Comparison of ENCODE assay signal across 13 cellular contexts in the genomic region with DNA sequence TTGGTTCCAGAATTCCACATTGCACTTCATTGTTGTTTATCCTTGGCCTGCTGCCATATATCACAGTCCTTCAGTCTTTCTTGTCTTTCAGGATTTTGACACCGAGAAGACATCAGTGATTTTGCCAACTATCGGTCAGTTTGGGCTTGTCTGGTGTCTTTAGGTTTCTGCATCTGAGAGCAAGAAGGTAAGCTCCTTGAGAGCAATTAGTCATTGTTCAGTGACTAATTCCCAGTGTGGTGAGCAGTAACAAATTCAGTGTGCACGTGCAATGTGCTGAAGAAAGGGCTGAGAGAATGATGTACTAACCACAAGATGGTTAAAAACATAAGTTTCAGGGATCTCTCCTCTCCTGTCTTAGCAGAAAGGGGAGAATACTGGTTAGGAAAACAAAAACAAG. TPM values are rescaled to one million over a fixed set of nuclear protein-coding genes. Genes with fewer than 3 reads are reported as not detected.
DNase-seq lines count a peak whose midpoint lies in the region; ATAC-seq, FAIRE-seq and TF ChIP-seq lines count a peak whose summit lies in the region.
"Had no signal": no experiment of that assay in that cellular context is flagged by ENCODE, and none has a peak within 500 bp of the region (broad histone marks: within the 10 kb centered on the region; RNA-seq: fewer than 3 reads in every experiment).

No MANE protein-coding gene starts in this region.

- no peaks in the 10 kb centered on the region for H3K9me3 ChIP-seq in pancreas
- no peaks in the 10 kb centered on the region for H3K9me3 ChIP-seq in transverse colon
- H3K9me3 ChIP-seq: BLaER1 treated with 17β-estradiol and CSF1 and Interleukin-3, amounts not matched to agents 10 nM and 100 nM; body of pancreas had no signal

- H3K4me3 Mint-ChIP-seq in activated naive CD4-positive, alpha-beta T cell treated with anti-CD3 and anti-CD28 coated beads for 36 hours: no peak overlapping the region

- DNase-seq in activated naive CD4-positive, alpha-beta T cell treated with anti-CD3 and anti-CD28 coated beads for 36 hours: peak; percentile 66
- DNase-seq in activated naive CD4-positive, alpha-beta T cell treated with Interleukin-2 at 50 U/mL for 16 hours: no peak
- peak; percentile 84 for DNase-seq in RPMI7951 (ENCODE audit: low read depth)
- DNase-seq in epithelial cell of esophagus (ENCODE audit: low read depth): peak; percentile 92
- peak; percentile 43 for DNase-seq in stimulated activated CD8-positive, alpha-beta memory T cell treated with anti-CD3 and anti-CD28 coated beads, Interleukin-4, amount 100 ng/mL, for 48 hours
- no peak for DNase-seq in pancreas
- DNase-seq in transverse colon: no peak
- no peak for DNase-seq in NCI-H345 (lab: John Stamatoyannopoulos, UW)
- DNase-seq: body of pancreas, NCI-H1105 had no signal

- no peak for FAIRE-seq in pancreas (lab: Jason Lieb, UNC)

- no peaks in the 10 kb centered on the region for H3K9me3 Mint-ChIP-seq in activated naive CD4-positive, alpha-beta T cell treated with anti-CD3 and anti-CD28 coated beads for 36 hours

- H3K4me3 ChIP-seq in epithelial cell of esophagus (ENCODE audit: low read length): no peak overlapping the region
- H3K4me3 ChIP-seq in pancreas: no peak overlapping the region
- no peak overlapping the region for H3K4me3 ChIP-seq in transverse colon
- H3K4me3 ChIP-seq: BLaER1 treated with 17β-estradiol and CSF1 and Interleukin-3, amounts not matched to agents 10 nM and 100 nM; body of pancreas; smooth muscle cell had no signal

- H3K27me3 ChIP-seq in pancreas: no peaks in the 10 kb centered on the region
- no peaks in the 10 kb centered on the region for H3K27me3 ChIP-seq in transverse colon
- H3K27me3 ChIP-seq: BLaER1 treated with 17β-estradiol and CSF1 and Interleukin-3, amounts not matched to agents 10 nM and 100 nM; body of pancreas had no signal

- in situ Hi-C loops in transverse colon (cut with MboI; ENCODE audit: low pct_ligation_motif_present in 1 of 4, low pct_unique_long_range_greater_than_20kb in 1 of 4, low sequenced_read_pairs in 3 of 4): no loop called here

- H3K27me3 Mint-ChIP-seq in activated naive CD4-positive, alpha-beta T cell treated with anti-CD3 and anti-CD28 coated beads for 36 hours (ENCODE audit: low read depth): no peaks in the 10 kb centered on the region

- intact Hi-C loops in activated naive CD4-positive, alpha-beta T cell treated with anti-CD3 and anti-CD28 coated beads for 36 hours (cut with micrococcal nuclease): loop anchor here (1.0 to 5.0 kb wide), 13 partner anchors 24 to 873 kb away; a partner anchor contains a TSS
- intact Hi-C loops in pancreas (cut with DNase I) (no loop called here), transverse colon (cut with DNase I; ENCODE audit: low total_unique reads) (loop anchor here (5.0 kb wide), 1 partner anchor 1192 kb away; no protein-coding TSS in a partner anchor)

- TF ChIP-seq CTCF in epithelial cell of esophagus (IDR thresholded peaks at IDR 0.05; ENCODE audit: insufficient read depth, low read depth, low read length, missing control alignments): no peak
- TF ChIP-seq CTCF in pancreas (IDR thresholded peaks at IDR 0.05): no peak
- no peak for TF ChIP-seq CTCF in transverse colon (IDR thresholded peaks at IDR 0.05)

- H3K36me3 ChIP-seq in pancreas: no peaks in the 10 kb centered on the region
- H3K36me3 ChIP-seq in transverse colon: no peaks in the 10 kb centered on the region
- H3K36me3 ChIP-seq: BLaER1 treated with 17β-estradiol and CSF1 and Interleukin-3, amounts not matched to agents 10 nM and 100 nM had no signal

- WGBS in pancreas, 2 donors: 48 to 50% methylated on average over 3 of the region's 3 CpGs
- WGBS in transverse colon (ENCODE audit: low coverage in 1 of 2), 2 donors: 35 to 47% methylated on average over 3 of the region's 3 CpGs

- H3K4me1 Mint-ChIP-seq in activated naive CD4-positive, alpha-beta T cell treated with anti-CD3 and anti-CD28 coated beads for 36 hours (ENCODE audit: low read depth): peaks cover 70% of the 10 kb centered on the region

- TF ChIP-seq POLR2A in transverse colon (IDR thresholded peaks at IDR 0.05): no peak

- TF ChIP-seq EP300 in transverse colon (IDR thresholded peaks at IDR 0.05; ENCODE audit: low read depth): no peak

- H3K27ac Mint-ChIP-seq in activated naive CD4-positive, alpha-beta T cell treated with anti-CD3 and anti-CD28 coated beads for 36 hours: peak overlapping the region; percentile 19

- H3K36me3 Mint-ChIP-seq in activated naive CD4-positive, alpha-beta T cell treated with anti-CD3 and anti-CD28 coated beads for 36 hours (ENCODE audit: low read depth): no peaks in the 10 kb centered on the region

- H3K27ac ChIP-seq in pancreas (no peak overlapping the region), transverse colon (no peak overlapping the region)
- H3K27ac ChIP-seq: BLaER1 treated with 17β-estradiol and CSF1 and Interleukin-3, amounts not matched to agents 10 nM and 100 nM; body of pancreas had no signal

- no peaks in the 10 kb centered on the region for H3K4me1 ChIP-seq in pancreas
- H3K4me1 ChIP-seq in transverse colon: no peaks in the 10 kb centered on the region
- H3K4me1 ChIP-seq: body of pancreas had no signal

- no peak for ATAC-seq in pancreas
- ATAC-seq: body of pancreas had no signal

- CTCF ChIA-PET in activated naive CD4-positive, alpha-beta T cell treated with anti-CD3 and anti-CD28 coated beads for 36 hours (lab: Charles Lee): interaction anchor here (1.1 to 1.8 kb wide), 2 partner anchors 23 to 126 kb away, joined by 3 to 4 read pairs; a partner anchor contains a TSS

RNA-seq across cellular contexts. Expression of a gene that starts 23.4 kb away (rescaled TPM):
- total RNA-seq in activated naive CD4-positive, alpha-beta T cell treated with anti-CD3 and anti-CD28 coated beads for 36 hours: not detected
- 0.29 and 0.48 TPM in 2 replicates for total RNA-seq in RPMI7951 (2014; rRNA removed; shearing (Covaris generic))
- total RNA-seq in pancreas (1 to 10 TPM in 1 of 6 donors, under 1 TPM in 5; 0.19 to 1.2 (median 0.34) TPM), transverse colon (1 to 10 TPM in 1 of 4 donors, under 1 TPM in 1, not detected in 2; 0.14 to 1.4 TPM)
- 1 to 10 TPM; 1.7 to 4.1 TPM for polyA plus RNA-seq in pancreas
- total RNA-seq: mononuclear cell had no signal

Comparison
In these comparisons a context has a peak if more than half of its experiments do, and no peak if none do; other contexts are left out.
1. DNase-seq: peak in activated naive CD4-positive, alpha-beta T cell treated with anti-CD3 and anti-CD28 coated beads for 36 hours (single experiment), RPMI7951 (single experiment), epithelial cell of esophagus (single experiment) and stimulated activated CD8-positive, alpha-beta memory T cell treated with anti-CD3 and anti-CD28 coated beads, Interleukin-4, amount 100 ng/mL, for 48 hours (single experiment); none in activated naive CD4-positive, alpha-beta T cell treated with Interleukin-2 at 50 U/mL for 16 hours (single experiment), pancreas (0 of 6), transverse colon (single experiment) and NCI-H345 (single experiment).
2. intact Hi-C loops: an anchor here in activated naive CD4-positive, alpha-beta T cell treated with anti-CD3 and anti-CD28 coated beads for 36 hours (1.0 to 5.0 kb wide) and transverse colon (5.0 kb wide); none called in pancreas.